Comparison of ENCODE assay signal across 16 cellular contexts in genomic region chr17:8464941-8465340, GRCh38. TPM values are rescaled to one million over a fixed set of nuclear protein-coding genes. Genes with fewer than 3 reads are reported as not detected.
DNase-seq lines count a peak whose midpoint lies in the region; TF ChIP-seq lines count a peak whose summit lies in the region.
"Had no signal": no experiment of that assay in that cellular context is flagged by ENCODE, and none has a peak within 500 bp of the region (broad histone marks: within the 10 kb centered on the region; RNA-seq: fewer than 3 reads in every experiment).

No MANE protein-coding gene starts in this region.

- no peak overlapping the region for H3K4me2 ChIP-seq in neural progenitor cell
- no peak overlapping the region for H3K4me2 ChIP-seq in PC-9

- no peaks in the 10 kb centered on the region for H3K9me3 ChIP-seq in cardiac muscle cell (ENCODE audit: low read depth)
- H3K9me3 ChIP-seq in endodermal cell (ENCODE audit: control insufficient read depth, low read length): no peaks in the 10 kb centered on the region
- no peaks in the 10 kb centered on the region for H3K9me3 ChIP-seq in neural progenitor cell (ENCODE audit: low read depth)
- H3K9me3 ChIP-seq in PC-9 (ENCODE audit: insufficient read depth, low read depth): no peaks in the 10 kb centered on the region

- H3K4me3 ChIP-seq in cardiac muscle cell: no peak overlapping the region
- H3K4me3 ChIP-seq in endodermal cell (ENCODE audit: low read length): no peak overlapping the region
- no peak overlapping the region for H3K4me3 ChIP-seq in neural progenitor cell
- no peak overlapping the region for H3K4me3 ChIP-seq in lower leg skin (ENCODE audit: low read depth, poor library complexity, severe bottlenecking)
- H3K4me3 ChIP-seq in PC-9: no peak overlapping the region

- POLR2A ChIA-PET in PC-9 (lab: Charles Lee; ENCODE audit: unreplicated experiment): no interaction called here

- no peak for TF ChIP-seq CTCF in cardiac muscle cell (IDR thresholded peaks at IDR 0.05; ENCODE audit: low read depth, low read length)
- no peak for TF ChIP-seq CTCF in endodermal cell (conservative IDR thresholded peaks at IDR 0.05)
- TF ChIP-seq CTCF in neural progenitor cell (IDR thresholded peaks at IDR 0.05): no peak
- TF ChIP-seq CTCF in lower leg skin (IDR thresholded peaks at IDR 0.05): no peak
- TF ChIP-seq CTCF in PC-9 (conservative IDR thresholded peaks at IDR 0.05): no peak

- H3K27me3 Mint-ChIP-seq in endodermal cell (ENCODE audit: insufficient read depth): no peaks in the 10 kb centered on the region
- H3K27me3 Mint-ChIP-seq in neural progenitor cell (ENCODE audit: insufficient read depth, low read depth): no peaks in the 10 kb centered on the region

- TF ChIP-seq POLR2A in lower leg skin (IDR thresholded peaks at IDR 0.05): no peak

- H3K9ac ChIP-seq in endodermal cell (ENCODE audit: extremely low read depth, low read length, poor library complexity, severe bottlenecking): no peak overlapping the region
- H3K9ac ChIP-seq in neural progenitor cell: peak overlapping the region; percentile 2

- H3K27ac Mint-ChIP-seq in endodermal cell (peak overlapping the region; percentile 16), neural progenitor cell (peak overlapping the region; percentile 40)

- no TSS peak for BruUV-seq in PC-9 (replicated peaks; lab: Mats Ljungman, UMichigan)

- peaks cover 6% of the 10 kb centered on the region for H3K4me1 Mint-ChIP-seq in endodermal cell
- peaks cover 11% of the 10 kb centered on the region for H3K4me1 Mint-ChIP-seq in neural progenitor cell

- H3K36me3 Mint-ChIP-seq in endodermal cell (ENCODE audit: low read depth): peaks cover 39% of the 10 kb centered on the region
- peaks cover 17% of the 10 kb centered on the region for H3K36me3 Mint-ChIP-seq in neural progenitor cell

- H2AFZ ChIP-seq in neural progenitor cell (replicated peaks): no peak overlapping the region
- no peak overlapping the region for H2AFZ ChIP-seq in PC-9

- no peaks in the 10 kb centered on the region for H3K9me2 ChIP-seq in PC-9 (ENCODE audit: insufficient read depth)

- H3F3A ChIP-seq in neural progenitor cell (ENCODE audit: low read depth) (no peaks in the 10 kb centered on the region), PC-9 (ENCODE audit: insufficient read depth, low read depth) (no peaks in the 10 kb centered on the region)

- H3K9me3 Mint-ChIP-seq in endodermal cell: no peaks in the 10 kb centered on the region
- H3K9me3 Mint-ChIP-seq in neural progenitor cell: no peaks in the 10 kb centered on the region
- H3K9me3 Mint-ChIP-seq: CD8-positive, alpha-beta memory T cell had no signal

- 52 to 69% methylated on average over 3 to 4 of the region's 4 CpGs for WGBS in endodermal cell (ENCODE audit: insufficient coverage in 1 of 2, insufficient read length in 1 of 2), 2 experiments
- WGBS in lower leg skin, 2 donors: 28 to 38% methylated on average over 4 of the region's 4 CpGs

- intact Hi-C loops in cardiac septum (cut with DNase I): no loop called here
- intact Hi-C loops in lower leg skin (cut with DNase I; ENCODE audit: low total_unique reads): no loop called here
- intact Hi-C loops in PC-9 (cut with micrococcal nuclease; ENCODE audit: unreplicated experiment): no loop called here

- H4K20me1 ChIP-seq in neural progenitor cell (ENCODE audit: low read depth): peaks cover 16% of the 10 kb centered on the region
- no peaks in the 10 kb centered on the region for H4K20me1 ChIP-seq in PC-9 (ENCODE audit: insufficient read depth)

- peaks cover 36% of the 10 kb centered on the region for H3K36me3 ChIP-seq in cardiac muscle cell
- peaks cover 91% of the 10 kb centered on the region for H3K36me3 ChIP-seq in endodermal cell (ENCODE audit: control insufficient read depth, insufficient read depth, low read length)
- peaks cover 4% of the 10 kb centered on the region for H3K36me3 ChIP-seq in neural progenitor cell
- H3K36me3 ChIP-seq in PC-9 (ENCODE audit: low read depth): no peaks in the 10 kb centered on the region

- H3K27ac ChIP-seq in cardiac muscle cell (peak overlapping the region; percentile 72), endodermal cell (ENCODE audit: low read depth, low read length) (no peak overlapping the region), neural progenitor cell (no peak overlapping the region), PC-9 (no peak overlapping the region)

- CTCF ChIA-PET in PC-9 (lab: Charles Lee): no interaction called here

- H3K4me3 Mint-ChIP-seq in endodermal cell (no peak overlapping the region), neural progenitor cell (no peak overlapping the region)
- H3K4me3 Mint-ChIP-seq: CD8-positive, alpha-beta memory T cell had no signal

- H3K27me3 ChIP-seq in cardiac muscle cell: no peaks in the 10 kb centered on the region
- H3K27me3 ChIP-seq in endodermal cell (ENCODE audit: control insufficient read depth, insufficient read depth, low read length, poor library complexity, severe bottlenecking): no peaks in the 10 kb centered on the region
- H3K27me3 ChIP-seq in neural progenitor cell: no peaks in the 10 kb centered on the region
- no peaks in the 10 kb centered on the region for H3K27me3 ChIP-seq in PC-9 (ENCODE audit: insufficient read depth, low read depth)

- peaks cover 5% of the 10 kb centered on the region for H3K79me2 ChIP-seq in neural progenitor cell (ENCODE audit: low read depth)
- H3K79me2 ChIP-seq in PC-9 (ENCODE audit: low read depth): no peaks in the 10 kb centered on the region

- DNase-seq in cardiac muscle cell (ENCODE audit: low read depth in 1 of 2, low spot score in 1 of 2) (no peak), cardiac septum (ENCODE audit: low spot score) (no peak), endodermal cell (no peak), neural progenitor cell (ENCODE audit: low spot score) (no peak), GOT3 (lab: John Stamatoyannopoulos, UW) (no peak), lower leg skin (ENCODE audit: low spot score in 2 of 2) (no peak), NCI-H345 (lab: John Stamatoyannopoulos, UW) (no peak), PC-9 (no peak)
- DNase-seq: activated CD4-positive, alpha-beta T cell treated with anti-CD3 and anti-CD28 coated beads, Interleukin-2, amount 50 U/mL, for 1 hour; activated CD8-positive, alpha-beta memory T cell treated with anti-CD3 and anti-CD28 coated beads, Interleukin-2, amount 50 U/mL, for 48 hours; activated naive CD4-positive, alpha-beta T cell treated with Interleukin-2 at 50 U/mL for 16 hours; CD8-positive, alpha-beta memory T cell; hippocampal formation; kidney; mesenchymal stem cell; RPMI8226 had no signal

- peaks cover 14% of the 10 kb centered on the region for H3K4me1 ChIP-seq in cardiac muscle cell (ENCODE audit: low read depth)
- H3K4me1 ChIP-seq in endodermal cell (ENCODE audit: control insufficient read depth, insufficient read depth, low read length): no peaks in the 10 kb centered on the region
- H3K4me1 ChIP-seq in neural progenitor cell: no peaks in the 10 kb centered on the region
- H3K4me1 ChIP-seq in PC-9 (replicated peaks; ENCODE audit: insufficient read depth): no peaks in the 10 kb centered on the region

RNA-seq across cellular contexts. Expression of gene NDEL1, which starts 29.3 kb away (rescaled TPM):
- total RNA-seq in cardiac muscle cell: 34.8 and 47.3 TPM in 2 replicates
- 21.3 and 25.7 TPM in 2 replicates for polyA plus RNA-seq in cardiac muscle cell
- total RNA-seq in cardiac septum: 42.0 TPM
- total RNA-seq in endodermal cell: 10 to 100 TPM; 60.4 to 61.2 TPM
- 26.2 TPM for polyA plus RNA-seq in endodermal cell (2013, experiment 1 of 2)
- polyA plus RNA-seq in endodermal cell (2013, experiment 2 of 2): 26.3 TPM
- 26.9 and 31.6 TPM in 2 replicates for total RNA-seq in neural progenitor cell (ENCODE audit: low replicate concordance)
- 100 to 1,000 TPM; 129 to 160 (median 145) TPM for total RNA-seq in lower leg skin
- total RNA-seq in PC-9 (2021): 60.8 and 78.4 TPM in 2 replicates
